In genomic region chr17:16352303-16352837, GRCh38 we compare ENCODE assay signal across 1 cellular context.
TF ChIP-seq lines count a peak whose summit lies in the region.

No MANE protein-coding gene starts in this region.

TF ChIP-seq in HepG2, 621 proteins besides CTCF, POLR2A, EP300 and RAD21 (continued from another document):
- TF ChIP-seq, protein P1, sequence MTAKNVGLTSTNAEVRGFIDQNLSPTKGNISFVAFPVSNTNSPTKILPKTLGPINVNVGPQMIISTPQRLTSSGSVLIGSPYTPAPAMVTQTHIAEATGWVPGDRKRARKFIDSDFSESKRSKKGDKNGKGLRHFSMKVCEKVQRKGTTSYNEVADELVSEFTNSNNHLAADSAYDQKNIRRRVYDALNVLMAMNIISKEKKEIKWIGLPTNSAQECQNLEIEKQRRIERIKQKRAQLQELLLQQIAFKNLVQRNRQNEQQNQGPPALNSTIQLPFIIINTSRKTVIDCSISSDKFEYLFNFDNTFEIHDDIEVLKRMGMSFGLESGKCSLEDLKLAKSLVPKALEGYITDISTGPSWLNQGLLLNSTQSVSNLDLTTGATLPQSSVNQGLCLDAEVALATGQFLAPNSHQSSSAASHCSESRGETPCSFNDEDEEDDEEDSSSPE (CRISPR knock-in tag; IDR thresholded peaks at IDR 0.05), result peak; percentile 94
- TF ChIP-seq ZNF570 (CRISPR knock-in tag; IDR thresholded peaks at IDR 0.05; ENCODE audit: borderline replicate concordance), result no peak
- TF ChIP-seq, protein P2, sequence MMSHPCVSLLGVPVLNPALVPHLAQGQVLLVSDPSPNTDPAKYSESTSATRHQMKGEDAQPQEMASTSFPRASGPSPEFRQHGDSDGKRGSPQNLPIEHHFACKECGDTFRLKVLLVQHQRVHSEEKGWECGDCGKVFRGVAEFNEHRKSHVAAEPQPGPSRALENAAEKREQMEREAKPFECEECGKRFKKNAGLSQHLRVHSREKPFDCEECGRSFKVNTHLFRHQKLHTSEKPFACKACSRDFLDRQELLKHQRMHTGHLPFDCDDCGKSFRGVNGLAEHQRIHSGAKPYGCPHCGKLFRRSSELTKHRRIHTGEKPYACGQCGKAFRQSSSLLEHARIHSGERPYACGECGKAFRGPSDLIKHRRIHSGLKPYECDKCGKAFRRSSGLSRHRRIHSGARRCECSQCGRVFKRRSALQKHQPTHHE (CRISPR knock-in tag; IDR thresholded peaks at IDR 0.05; ENCODE audit: borderline replicate concordance), result no peak
- no peak for TF ChIP-seq SMAD3 (CRISPR knock-in tag; IDR thresholded peaks at IDR 0.05)
- no peak for TF ChIP-seq NCOA5 (CRISPR knock-in tag; IDR thresholded peaks at IDR 0.05)
- TF ChIP-seq, protein P3, sequence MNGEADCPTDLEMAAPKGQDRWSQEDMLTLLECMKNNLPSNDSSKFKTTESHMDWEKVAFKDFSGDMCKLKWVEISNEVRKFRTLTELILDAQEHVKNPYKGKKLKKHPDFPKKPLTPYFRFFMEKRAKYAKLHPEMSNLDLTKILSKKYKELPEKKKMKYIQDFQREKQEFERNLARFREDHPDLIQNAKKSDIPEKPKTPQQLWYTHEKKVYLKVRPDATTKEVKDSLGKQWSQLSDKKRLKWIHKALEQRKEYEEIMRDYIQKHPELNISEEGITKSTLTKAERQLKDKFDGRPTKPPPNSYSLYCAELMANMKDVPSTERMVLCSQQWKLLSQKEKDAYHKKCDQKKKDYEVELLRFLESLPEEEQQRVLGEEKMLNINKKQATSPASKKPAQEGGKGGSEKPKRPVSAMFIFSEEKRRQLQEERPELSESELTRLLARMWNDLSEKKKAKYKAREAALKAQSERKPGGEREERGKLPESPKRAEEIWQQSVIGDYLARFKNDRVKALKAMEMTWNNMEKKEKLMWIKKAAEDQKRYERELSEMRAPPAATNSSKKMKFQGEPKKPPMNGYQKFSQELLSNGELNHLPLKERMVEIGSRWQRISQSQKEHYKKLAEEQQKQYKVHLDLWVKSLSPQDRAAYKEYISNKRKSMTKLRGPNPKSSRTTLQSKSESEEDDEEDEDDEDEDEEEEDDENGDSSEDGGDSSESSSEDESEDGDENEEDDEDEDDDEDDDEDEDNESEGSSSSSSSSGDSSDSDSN (CRISPR knock-in tag; IDR thresholded peaks at IDR 0.05), result peak; percentile 58; the same call in 1 of the 2 replicates
- 0 out of 2 replicates have a peak, but pooled peaks have one; percentile 82 for TF ChIP-seq ZNF333 (CRISPR knock-in tag; IDR thresholded peaks at IDR 0.05; ENCODE audit: borderline replicate concordance)
- TF ChIP-seq JUNB (CRISPR knock-in tag; IDR thresholded peaks at IDR 0.05; ENCODE audit: borderline replicate concordance), result no peak
- TF ChIP-seq ZFYVE20 (CRISPR knock-in tag; IDR thresholded peaks at IDR 0.05; ENCODE audit: borderline replicate concordance, low read depth), result no peak
- peak; percentile 46 for TF ChIP-seq HOXA3 (CRISPR knock-in tag; IDR thresholded peaks at IDR 0.05)
- peak; percentile 55 for TF ChIP-seq ZNF18 (CRISPR knock-in tag; IDR thresholded peaks at IDR 0.05; ENCODE audit: insufficient replicate concordance)
- 0 out of 2 replicates have a peak, but pooled peaks have one; percentile 29 for TF ChIP-seq ZBTB7B (CRISPR knock-in tag; IDR thresholded peaks at IDR 0.05)
- TF ChIP-seq FOXA3 (CRISPR knock-in tag; IDR thresholded peaks at IDR 0.05), result peak; percentile 30; the same call in 1 of the 2 replicates
- TF ChIP-seq, protein P4, sequence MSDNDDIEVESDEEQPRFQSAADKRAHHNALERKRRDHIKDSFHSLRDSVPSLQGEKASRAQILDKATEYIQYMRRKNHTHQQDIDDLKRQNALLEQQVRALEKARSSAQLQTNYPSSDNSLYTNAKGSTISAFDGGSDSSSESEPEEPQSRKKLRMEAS (IDR thresholded peaks at IDR 0.05), result peak; percentile 39; the same call in 1 of the 2 replicates
- no peak for TF ChIP-seq ZBTB40 (IDR thresholded peaks at IDR 0.05)
- 0 out of 2 replicates have a peak, but pooled peaks have one; percentile 65 for TF ChIP-seq ZBTB40 (CRISPR knock-in tag; IDR thresholded peaks at IDR 0.05)
- 0 out of 2 replicates have a peak, but pooled peaks have one; percentile 21 for TF ChIP-seq IRF2 (CRISPR knock-in tag; IDR thresholded peaks at IDR 0.05)
- peak; percentile 56; the same call in 1 of the 2 replicates for TF ChIP-seq ZNF547 (CRISPR knock-in tag; IDR thresholded peaks at IDR 0.05)
- TF ChIP-seq FOXJ3 (CRISPR knock-in tag; IDR thresholded peaks at IDR 0.05; ENCODE audit: borderline replicate concordance), result no peak
- peak; percentile 46; the same call in 1 of the 2 replicates for TF ChIP-seq SALL1 (CRISPR knock-in tag; IDR thresholded peaks at IDR 0.05)
- TF ChIP-seq, protein P5, sequence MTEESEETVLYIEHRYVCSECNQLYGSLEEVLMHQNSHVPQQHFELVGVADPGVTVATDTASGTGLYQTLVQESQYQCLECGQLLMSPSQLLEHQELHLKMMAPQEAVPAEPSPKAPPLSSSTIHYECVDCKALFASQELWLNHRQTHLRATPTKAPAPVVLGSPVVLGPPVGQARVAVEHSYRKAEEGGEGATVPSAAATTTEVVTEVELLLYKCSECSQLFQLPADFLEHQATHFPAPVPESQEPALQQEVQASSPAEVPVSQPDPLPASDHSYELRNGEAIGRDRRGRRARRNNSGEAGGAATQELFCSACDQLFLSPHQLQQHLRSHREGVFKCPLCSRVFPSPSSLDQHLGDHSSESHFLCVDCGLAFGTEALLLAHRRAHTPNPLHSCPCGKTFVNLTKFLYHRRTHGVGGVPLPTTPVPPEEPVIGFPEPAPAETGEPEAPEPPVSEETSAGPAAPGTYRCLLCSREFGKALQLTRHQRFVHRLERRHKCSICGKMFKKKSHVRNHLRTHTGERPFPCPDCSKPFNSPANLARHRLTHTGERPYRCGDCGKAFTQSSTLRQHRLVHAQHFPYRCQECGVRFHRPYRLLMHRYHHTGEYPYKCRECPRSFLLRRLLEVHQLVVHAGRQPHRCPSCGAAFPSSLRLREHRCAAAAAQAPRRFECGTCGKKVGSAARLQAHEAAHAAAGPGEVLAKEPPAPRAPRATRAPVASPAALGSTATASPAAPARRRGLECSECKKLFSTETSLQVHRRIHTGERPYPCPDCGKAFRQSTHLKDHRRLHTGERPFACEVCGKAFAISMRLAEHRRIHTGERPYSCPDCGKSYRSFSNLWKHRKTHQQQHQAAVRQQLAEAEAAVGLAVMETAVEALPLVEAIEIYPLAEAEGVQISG (CRISPR knock-in tag; IDR thresholded peaks at IDR 0.05), result peak; percentile 38; the same call in 1 of the 2 replicates
- TF ChIP-seq ZNF883 (CRISPR knock-in tag; IDR thresholded peaks at IDR 0.05; ENCODE audit: not compliant biosample characterization), result no peak
- 0 out of 2 replicates have a peak, but pooled peaks have one; percentile 74 for TF ChIP-seq ZNF230 (CRISPR knock-in tag; IDR thresholded peaks at IDR 0.05)
- TF ChIP-seq, protein P6, sequence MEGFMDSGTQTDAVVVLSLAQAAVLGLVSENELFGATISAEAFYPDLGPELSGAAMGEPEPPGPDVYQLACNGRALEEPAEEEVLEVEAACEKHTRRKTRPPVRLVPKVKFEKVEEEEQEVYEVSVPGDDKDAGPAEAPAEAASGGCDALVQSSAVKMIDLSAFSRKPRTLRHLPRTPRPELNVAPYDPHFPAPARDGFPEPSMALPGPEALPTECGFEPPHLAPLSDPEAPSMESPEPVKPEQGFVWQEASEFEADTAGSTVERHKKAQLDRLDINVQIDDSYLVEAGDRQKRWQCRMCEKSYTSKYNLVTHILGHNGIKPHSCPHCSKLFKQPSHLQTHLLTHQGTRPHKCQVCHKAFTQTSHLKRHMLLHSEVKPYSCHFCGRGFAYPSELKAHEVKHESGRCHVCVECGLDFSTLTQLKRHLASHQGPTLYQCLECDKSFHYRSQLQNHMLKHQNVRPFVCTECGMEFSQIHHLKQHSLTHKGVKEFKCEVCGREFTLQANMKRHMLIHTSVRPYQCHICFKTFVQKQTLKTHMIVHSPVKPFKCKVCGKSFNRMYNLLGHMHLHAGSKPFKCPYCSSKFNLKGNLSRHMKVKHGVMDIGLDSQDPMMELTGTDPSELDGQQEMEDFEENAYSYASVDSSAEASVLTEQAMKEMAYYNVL (CRISPR knock-in tag; IDR thresholded peaks at IDR 0.05; ENCODE audit: borderline replicate concordance), result no peak
- TF ChIP-seq MAZ (IDR thresholded peaks at IDR 0.05; ENCODE audit: borderline replicate concordance, low read depth, low read length), result peak; percentile 67; the same call in 1 of the 2 replicates
- peak; percentile 32; the same call in 1 of the 2 replicates for TF ChIP-seq MAZ (CRISPR knock-in tag; IDR thresholded peaks at IDR 0.05; ENCODE audit: low read depth)
- 0 out of 2 replicates have a peak, but pooled peaks have one; percentile 30 for TF ChIP-seq ZSCAN29 (CRISPR knock-in tag; conservative IDR thresholded peaks at IDR 0.05)
- TF ChIP-seq AKAP8 (CRISPR knock-in tag; IDR thresholded peaks at IDR 0.05), result 0 out of 2 replicates have a peak, but pooled peaks have one; percentile 32
- TF ChIP-seq BORCS8-MEF2B (CRISPR knock-in tag; IDR thresholded peaks at IDR 0.05), result peak; percentile 41; the same call in 1 of the 2 replicates
- TF ChIP-seq ZNF33A (CRISPR knock-in tag; IDR thresholded peaks at IDR 0.05; ENCODE audit: borderline replicate concordance), result no peak
- TF ChIP-seq ZNF605 (CRISPR knock-in tag; IDR thresholded peaks at IDR 0.05), result peak; percentile 63
- 0 out of 2 replicates have a peak, but pooled peaks have one; percentile 22 for TF ChIP-seq ZNF20 (CRISPR knock-in tag; IDR thresholded peaks at IDR 0.05)
- peak; percentile 69 for TF ChIP-seq CHD2 (IDR thresholded peaks at IDR 0.05; ENCODE audit: low read depth, low read length)
- peak; percentile 98 for TF ChIP-seq ONECUT2 (CRISPR knock-in tag; IDR thresholded peaks at IDR 0.05)
TF ChIP-seq in HepG2: peak in this region for 133.
